In genomic region chr20:760751-761417, GRCh38 we compare ENCODE assay signal across 8 cellular contexts. TPM values are rescaled to one million over a fixed set of nuclear protein-coding genes. Genes with fewer than 3 reads are reported as not detected.
DNase-seq lines count a peak whose midpoint lies in the region; ATAC-seq, FAIRE-seq and TF ChIP-seq lines count a peak whose summit lies in the region.

No MANE protein-coding gene starts in this region.

- intact Hi-C loops in heart left ventricle (cut with DNase I) = no loop called here

- no peak for FAIRE-seq in RCC 7860 (lab: Jason Lieb, UNC)

- no peaks in the 10 kb centered on the region for H3K9me3 ChIP-seq in heart left ventricle

- peaks cover 0 to 8% (median 0%) of the 10 kb centered on the region in 9 donors for H3K36me3 ChIP-seq in heart left ventricle

- H3K27me3 ChIP-seq in heart left ventricle = peaks cover 0 to 2% (median 0%) of the 10 kb centered on the region in 9 donors

- peak; percentile 31 to 75 (median 52) for ATAC-seq in heart left ventricle
- no peak for ATAC-seq in GM19463 (IDR thresholded peaks at IDR 0.05; ENCODE audit: unreplicated experiment)

- peaks cover 0 to 16% (median 3%) of the 10 kb centered on the region in 12 donors for H3K4me1 ChIP-seq in heart left ventricle

- 43 to 58% (median 49%) methylated on average over 32 to 44 of the region's 44 CpGs for WGBS in heart left ventricle, 4 donors

- DNase-seq in GM20000 (ENCODE audit: low spot score) (peak; percentile 71), heart left ventricle (no peak), DMS79 (lab: John Stamatoyannopoulos, UW) (no peak), RCC 7860 (ENCODE audit: low spot score) (no peak)
- DNase-seq in activated CD8-positive, alpha-beta memory T cell treated with anti-CD3 and anti-CD28 coated beads for 48 hours (ENCODE audit: low read depth in 2 of 3, low spot score in 2 of 3) = peak in 2 of 3 experiments; percentile 12 to 25
- peak; percentile 42 for DNase-seq in stimulated activated CD4-positive, alpha-beta T cell treated with anti-CD3 and anti-CD28 coated beads, Interleukin-1b, Interleukin-23, amount 100 ng/mL, for 48 hours

- H3K27ac ChIP-seq in 22Rv1 (peak overlapping the region; percentile 7; the same call in 1 of the 2 replicates), heart left ventricle (no peak overlapping the region)

- H3K4me3 ChIP-seq in heart left ventricle = no peak overlapping the region

- peak; percentile 99 for TF ChIP-seq CTCF in 22Rv1 (IDR thresholded peaks at IDR 0.05)
- peak; percentile 76 for TF ChIP-seq CTCF in GM20000 (IDR thresholded peaks at IDR 0.05; ENCODE audit: extremely low read depth, missing control alignments)
- TF ChIP-seq CTCF in heart left ventricle (IDR thresholded peaks at IDR 0.05) = peak; percentile 36 to 84 (median 68)

- no peak for TF ChIP-seq POLR2A in heart left ventricle (IDR thresholded peaks at IDR 0.05)

RNA-seq across cellular contexts. Expression of gene SLC52A3, which starts 7.4 kb away (rescaled TPM):
- 10 to 100 TPM in 1 of 9 donors, 1 to 10 TPM in 8; 1.4 to 18.6 (median 2.8) TPM for total RNA-seq in heart left ventricle
- 1 to 10 TPM; 1.7 to 3.4 TPM for polyA plus RNA-seq in heart left ventricle

Comparison
In these comparisons a context has a peak if more than half of its experiments do, and no peak if none do; other contexts are left out.
1. DNase-seq: peak in GM20000 (single experiment), activated CD8-positive, alpha-beta memory T cell treated with anti-CD3 and anti-CD28 coated beads for 48 hours (2 of 3) and stimulated activated CD4-positive, alpha-beta T cell treated with anti-CD3 and anti-CD28 coated beads, Interleukin-1b, Interleukin-23, amount 100 ng/mL, for 48 hours (single experiment); none in heart left ventricle (0 of 5), DMS79 (single experiment) and RCC 7860 (single experiment).
2. Peak in every context shown above with its lines, with median percentiles within 50 percentile points of each other: CTCF ChIP-seq.